ENCODE assay signal across 8 cellular contexts in genomic region chr19:53424968-53425597, GRCh38. TPM values are rescaled to one million over a fixed set of nuclear protein-coding genes. Genes with fewer than 3 reads are reported as not detected.
DNase-seq lines count a peak whose midpoint lies in the region; ATAC-seq and TF ChIP-seq lines count a peak whose summit lies in the region.

No MANE protein-coding gene starts in this region.

- DNase-seq in DMS53 treated with DMSO at 0.1 percent for 48 hours (lab: John Stamatoyannopoulos, UW; ENCODE audit: unreplicated experiment) (peak; percentile 63), NCI-H1092 (lab: John Stamatoyannopoulos, UW) (peak; percentile 25), WERI-Rb-1 (peak; percentile 73), breast epithelium (ENCODE audit: low spot score in 2 of 2) (peak; percentile 51 to 77), iris pigment epithelial cell (ENCODE audit: low read depth) (peak; percentile 69)
- peak; percentile 75 for DNase-seq in stimulated activated CD4-positive, alpha-beta T cell treated with anti-CD3 and anti-CD28 coated beads, Interleukin-15, amount 100 ng/mL, for 24 hours

- TF ChIP-seq POLR2A in breast epithelium (IDR thresholded peaks at IDR 0.05): no peak

- H3K27me3 ChIP-seq in WERI-Rb-1 (ENCODE audit: insufficient read depth, low read depth, severe bottlenecking) (no peaks in the 10 kb centered on the region), breast epithelium (no peaks in the 10 kb centered on the region)

- H3K9me3 ChIP-seq in WERI-Rb-1 (ENCODE audit: severe bottlenecking) (no peaks in the 10 kb centered on the region), breast epithelium (no peaks in the 10 kb centered on the region)

- ATAC-seq in HG03280 (IDR thresholded peaks at IDR 0.05; ENCODE audit: unreplicated experiment): no peak
- ATAC-seq in HG02870 (IDR thresholded peaks at IDR 0.05; ENCODE audit: unreplicated experiment): no peak

- H3K4me1 ChIP-seq in breast epithelium: no peaks in the 10 kb centered on the region

- intact Hi-C loops in breast epithelium (cut with DNase I; ENCODE audit: low total_unique reads): no loop called here

- H3K36me3 ChIP-seq in WERI-Rb-1 (no peaks in the 10 kb centered on the region), breast epithelium (no peaks in the 10 kb centered on the region)

- H3K4me3 ChIP-seq in WERI-Rb-1 (ENCODE audit: low read depth, low read length) (no peak overlapping the region), breast epithelium (no peak overlapping the region)

- peak; percentile 87 for TF ChIP-seq CTCF in WERI-Rb-1 (IDR thresholded peaks at IDR 0.05; ENCODE audit: low read depth, low read length)
- peak; percentile 40 to 82 (median 58) for TF ChIP-seq CTCF in breast epithelium (IDR thresholded peaks at IDR 0.05)

- H3K27ac ChIP-seq in WERI-Rb-1 (no peak overlapping the region), breast epithelium (no peak overlapping the region)

RNA-seq across cellular contexts. Expression of gene ZNF761, which starts 6.7 kb away (rescaled TPM):
- 10 to 100 TPM; 14.1 to 20.9 (median 17.0) TPM for total RNA-seq in breast epithelium

RNA-seq across cellular contexts. Expression of gene ZNF765, which starts 30.1 kb away (rescaled TPM):
- 10 to 100 TPM in 2 of 3 donors, 1 to 10 TPM in 1; 9.3 to 18.4 (median 12.1) TPM for total RNA-seq in breast epithelium

RNA-seq across cellular contexts. Expression of gene ZNF813, which starts 42.5 kb away (rescaled TPM):
- 1 to 10 TPM; 3.3 to 7.0 (median 3.4) TPM for total RNA-seq in breast epithelium

RNA-seq across cellular contexts. Expression of gene ZNF525, which starts 59.6 kb away (rescaled TPM):
- 10 to 100 TPM in 2 of 3 donors, 1 to 10 TPM in 1; 7.0 to 34.4 (median 13.8) TPM for total RNA-seq in breast epithelium

Comparison
In these comparisons a context has a peak if more than half of its experiments do, and no peak if none do; other contexts are left out.
1. DNase-seq: peak in every context shown above with its lines; median percentile 75 in stimulated activated CD4-positive, alpha-beta T cell treated with anti-CD3 and anti-CD28 coated beads, Interleukin-15, amount 100 ng/mL, for 24 hours; 73 in WERI-Rb-1; 69 in iris pigment epithelial cell; 64 in breast epithelium; 63 in DMS53 treated with DMSO at 0.1 percent for 48 hours; 25 in NCI-H1092.